ENCODE assay signal across 8 cellular contexts in genomic region chrX:63561425-63561824, GRCh38.
DNase-seq lines count a peak whose midpoint lies in the region; ATAC-seq and TF ChIP-seq lines count a peak whose summit lies in the region.

No MANE protein-coding gene starts in this region.

- H3K9me3 Mint-ChIP-seq in activated T-cell treated with anti-CD3 and anti-CD28 coated beads, Interleukin-2, amount 50 U/mL, for 72 hours, result peaks cover 0 to 3% of the 10 kb centered on the region in 2 donors
- H3K9me3 Mint-ChIP-seq in activated naive CD8-positive, alpha-beta T cell treated with anti-CD3 and anti-CD28 coated beads for 36 hours, result peaks cover 7% of the 10 kb centered on the region

- TF ChIP-seq CTCF in tibial artery (IDR thresholded peaks at IDR 0.05), result no peak

- peaks cover 0 to 12% (median 0%) of the 10 kb centered on the region in 4 donors for H3K4me1 ChIP-seq in tibial artery

- peaks cover 0 to 6% (median 0%) of the 10 kb centered on the region in 3 donors for H3K9me3 ChIP-seq in tibial artery

- peaks cover 14% of the 10 kb centered on the region for H3K4me1 Mint-ChIP-seq in activated T-cell treated with anti-CD3 and anti-CD28 coated beads, Interleukin-2, amount 50 U/mL, for 72 hours (ENCODE audit: low read depth)
- H3K4me1 Mint-ChIP-seq in activated naive CD8-positive, alpha-beta T cell treated with anti-CD3 and anti-CD28 coated beads for 36 hours, result peaks cover 8% of the 10 kb centered on the region

- peaks cover 13% of the 10 kb centered on the region for H3K27me3 Mint-ChIP-seq in activated T-cell treated with anti-CD3 and anti-CD28 coated beads, Interleukin-2, amount 50 U/mL, for 72 hours (ENCODE audit: low read depth)
- H3K27me3 Mint-ChIP-seq in activated naive CD8-positive, alpha-beta T cell treated with anti-CD3 and anti-CD28 coated beads for 36 hours, result peaks cover 6% of the 10 kb centered on the region

- peak overlapping the region; percentile 58 to 73 for H3K4me3 ChIP-seq in tibial artery

- no peaks in the 10 kb centered on the region for H3K36me3 ChIP-seq in tibial artery

- H3K27me3 ChIP-seq in tibial artery, result no peaks in the 10 kb centered on the region

- peak overlapping the region; percentile 97 to 99 for H3K4me3 Mint-ChIP-seq in activated T-cell treated with anti-CD3 and anti-CD28 coated beads, Interleukin-2, amount 50 U/mL, for 72 hours
- peak overlapping the region; percentile 99 for H3K4me3 Mint-ChIP-seq in activated naive CD8-positive, alpha-beta T cell treated with anti-CD3 and anti-CD28 coated beads for 36 hours

- no peak for ATAC-seq in activated T-cell treated with anti-CD3 and anti-CD28 coated beads, Interleukin-2, amount 50 U/mL, for 72 hours (replicated peaks in 1 of 2)
- ATAC-seq in GM21367 (IDR thresholded peaks at IDR 0.05; ENCODE audit: unreplicated experiment), result no peak

- peak overlapping the region; percentile 74 to 81 for H3K27ac ChIP-seq in tibial artery

- peak overlapping the region; percentile 75 for H3K27ac Mint-ChIP-seq in activated T-cell treated with anti-CD3 and anti-CD28 coated beads, Interleukin-2, amount 50 U/mL, for 72 hours
- peak overlapping the region; percentile 63 for H3K27ac Mint-ChIP-seq in activated naive CD8-positive, alpha-beta T cell treated with anti-CD3 and anti-CD28 coated beads for 36 hours

- H3K36me3 Mint-ChIP-seq in activated T-cell treated with anti-CD3 and anti-CD28 coated beads, Interleukin-2, amount 50 U/mL, for 72 hours (ENCODE audit: insufficient read depth in 2 of 2), result peaks cover 7 to 18% of the 10 kb centered on the region in 2 donors
- H3K36me3 Mint-ChIP-seq in activated naive CD8-positive, alpha-beta T cell treated with anti-CD3 and anti-CD28 coated beads for 36 hours, result peaks cover 11% of the 10 kb centered on the region

- intact Hi-C loops in tibial artery (cut with DNase I; ENCODE audit: low total_unique reads), result no loop called here

- no peak for DNase-seq in activated T-cell treated with anti-CD3 and anti-CD28 coated beads, Interleukin-2, amount 50 U/mL, for 72 hours
- no peak for DNase-seq in activated T-cell treated with anti-CD3 and anti-CD28 coated beads, Interleukin-2, amount 50 U/mL, for 1 hour
- DNase-seq in activated naive CD8-positive, alpha-beta T cell treated with anti-CD3 and anti-CD28 coated beads for 36 hours, result no peak
- peak; percentile 27 for DNase-seq in left kidney (ENCODE audit: low read depth, low spot score)
- no peak for DNase-seq in tibial artery
- DNase-seq in stimulated activated naive CD4-positive, alpha-beta T cell (lab: John Stamatoyannopoulos, UW), result no peak
- DNase-seq in activated CD8-positive, alpha-beta memory T cell treated with anti-CD3 and anti-CD28 coated beads for 24 hours, result no peak
